In genomic region chr10:8289186-8289924, GRCh38 we compare ENCODE assay signal across 22 cellular contexts.
A peak's percentile ranks its signal among the peaks of the same experiment; 100 is the strongest.
DNase-seq lines count a peak whose midpoint lies in the region; ATAC-seq, FAIRE-seq and TF ChIP-seq lines count a peak whose summit lies in the region.
"Had no signal": no experiment of that assay in that cellular context is flagged by ENCODE, and none has a peak within 500 bp of the region (broad histone marks: within the 10 kb centered on the region; RNA-seq: fewer than 3 reads in every experiment).

No MANE protein-coding gene starts in this region.

- no peak overlapping the region for H3K27ac Mint-ChIP-seq in neural progenitor cell
- H3K27ac Mint-ChIP-seq: CD4-positive, CD25-positive, alpha-beta regulatory T cell had no signal

- H3K27me3 ChIP-seq in HUES64 (ENCODE audit: insufficient read depth, low read length): no peaks in the 10 kb centered on the region
- H3K27me3 ChIP-seq in H1 (replicated peaks in 1 of 4; ENCODE audit: control insufficient read depth in 3 of 4, extremely low read depth in 1 of 4, insufficient read depth in 3 of 4, low read length in 3 of 4): no peaks in the 10 kb centered on the region
- H3K27me3 ChIP-seq in neural progenitor cell: no peaks in the 10 kb centered on the region
- H3K27me3 ChIP-seq: BE2C had no signal

- H2BK12ac ChIP-seq in H1 (ENCODE audit: low read depth, low read length): no peak overlapping the region

- no peak overlapping the region; the same call in 1 of the 2 replicates for H2AFZ ChIP-seq in H1 (ENCODE audit: low read length)
- no peak overlapping the region for H2AFZ ChIP-seq in neural progenitor cell (replicated peaks)

- TF ChIP-seq EP300 in H1 (IDR thresholded peaks at IDR 0.05; ENCODE audit: borderline replicate concordance in 1 of 2, low read depth in 2 of 2, low read length in 2 of 2): no peak

- peaks cover 27% of the 10 kb centered on the region for H3F3A ChIP-seq in neural progenitor cell (ENCODE audit: low read depth)

- H3K9me3 ChIP-seq in HUES64 (ENCODE audit: insufficient read depth, low read depth, low read length): no peaks in the 10 kb centered on the region
- no peaks in the 10 kb centered on the region for H3K9me3 ChIP-seq in H1 (ENCODE audit: insufficient read depth in 2 of 2, low read depth in 1 of 2, low read length in 1 of 2)
- no peaks in the 10 kb centered on the region for H3K9me3 ChIP-seq in neural progenitor cell (ENCODE audit: low read depth)
- H3K9me3 ChIP-seq: BE2C had no signal

- H3K9ac ChIP-seq in HUES64 (ENCODE audit: low read depth, low read length) (no peak overlapping the region), H1 (replicated peaks in 1 of 4; ENCODE audit: extremely low read depth in 1 of 4, low read depth in 3 of 4, low read length in 3 of 4) (peak overlapping the region in 1 of 4 experiments; percentile 20; a peak in 1 of 7 replicates), neural progenitor cell (no peak overlapping the region)

- H3K9me3 Mint-ChIP-seq in neural progenitor cell: no peaks in the 10 kb centered on the region
- H3K9me3 Mint-ChIP-seq: CD4-positive, CD25-positive, alpha-beta regulatory T cell; CD8-positive, alpha-beta memory T cell had no signal

- no peak overlapping the region for H3K14ac ChIP-seq in H1 (ENCODE audit: insufficient read length)

- no peak for TF ChIP-seq RAD21 in H1 (IDR thresholded peaks at IDR 0.05 in 1 of 2, conservative IDR thresholded peaks at IDR 0.05 in 1 of 2; ENCODE audit: low read depth in 2 of 2, low read length in 2 of 2)

- H4K5ac ChIP-seq in H1 (ENCODE audit: insufficient read length, low read depth, low read length): no peak overlapping the region

- no peaks in the 10 kb centered on the region for H4K20me1 ChIP-seq in H1 (replicated peaks in 1 of 2; ENCODE audit: control insufficient read depth in 1 of 2, insufficient read depth in 2 of 2, low read length in 2 of 2)
- peaks cover 5% of the 10 kb centered on the region for H4K20me1 ChIP-seq in neural progenitor cell (ENCODE audit: low read depth)

- no peak overlapping the region for H4K91ac ChIP-seq in H1 (replicated peaks; ENCODE audit: insufficient read length, low read length)

- no peaks in the 10 kb centered on the region for H3K36me3 ChIP-seq in HUES64 (ENCODE audit: insufficient read depth, low read length)
- H3K36me3 ChIP-seq in H1 (ENCODE audit: control insufficient read depth in 2 of 4, insufficient read depth in 4 of 4, low read length in 3 of 4): no peaks in the 10 kb centered on the region
- H3K36me3 ChIP-seq in neural progenitor cell: no peaks in the 10 kb centered on the region
- H3K36me3 ChIP-seq: BE2C had no signal

- no peaks in the 10 kb centered on the region for H3K27me3 Mint-ChIP-seq in neural progenitor cell (ENCODE audit: insufficient read depth, low read depth)
- H3K27me3 Mint-ChIP-seq: CD4-positive, CD25-positive, alpha-beta regulatory T cell had no signal

- no peak for ATAC-seq in GM21825 (IDR thresholded peaks at IDR 0.05; ENCODE audit: unreplicated experiment)
- ATAC-seq: GM12878, K562 had no signal

- H3K56ac ChIP-seq in H1 (replicated peaks; ENCODE audit: insufficient read length, low read depth, low read length): no peak overlapping the region

- H3K4me3 Mint-ChIP-seq in neural progenitor cell: no peak overlapping the region
- H3K4me3 Mint-ChIP-seq: CD4-positive, CD25-positive, alpha-beta regulatory T cell; CD8-positive, alpha-beta memory T cell had no signal

- no peaks in the 10 kb centered on the region for H3K79me1 ChIP-seq in H1 (ENCODE audit: low read depth, low read length)

- H2AK5ac ChIP-seq in H1 (ENCODE audit: low read depth, low read length): no peak overlapping the region

- peaks cover 21% of the 10 kb centered on the region for H3K4me1 ChIP-seq in HUES64 (ENCODE audit: insufficient read depth, low read length)
- H3K4me1 ChIP-seq in H1 (replicated peaks in 1 of 4; ENCODE audit: control insufficient read depth in 3 of 4, insufficient read depth in 4 of 4, low read length in 3 of 4): peaks cover 0 to 10% (median 4%) of the 10 kb centered on the region in 4 experiments; a peak in 3 of 7 replicates
- peaks cover 31% of the 10 kb centered on the region for H3K4me1 ChIP-seq in neural progenitor cell

- WGBS in HUES64: 33% methylated on average over 4 of the region's 4 CpGs
- WGBS in H1 (ENCODE audit: extremely low coverage in 1 of 2, insufficient coverage in 1 of 2, insufficient read length in 1 of 2, insufficient replicate concordance in 2 of 2, low coverage in 1 of 2, low lambda C conversion rate in 2 of 2, missing lambda C conversion rate in 1 of 2), 2 experiments: 24% methylated on average over 4 of the region's 4 CpGs; no CpG with 5 or more reads in 1 of the 2 experiments

- H3K23me2 ChIP-seq in H1 (ENCODE audit: low read depth, low read length): peaks cover 2% of the 10 kb centered on the region; the same call in 1 of the 2 replicates

- H3K36me3 Mint-ChIP-seq in neural progenitor cell: no peaks in the 10 kb centered on the region
- H3K36me3 Mint-ChIP-seq: CD4-positive, CD25-positive, alpha-beta regulatory T cell; CD8-positive, alpha-beta memory T cell had no signal

- CTCF ChIA-PET in H1 (lab: Charles Lee; ENCODE audit: partially characterized antibody): interaction anchor here (0.6 to 1.2 kb wide), 2 partner anchors 10 to 17 kb away, joined by 3 to 5 read pairs; no protein-coding TSS in a partner anchor

- no peak overlapping the region for H4K8ac ChIP-seq in H1 (ENCODE audit: extremely low read depth, insufficient read depth, low read length)

- H3K27ac ChIP-seq in HUES64 (ENCODE audit: low read depth, low read length) (peak overlapping the region; percentile 51; the same call in 1 of the 2 replicates), H1 (ENCODE audit: low read depth, low read length) (no peak overlapping the region), neural progenitor cell (no peak overlapping the region)

- no peak overlapping the region for H3K4ac ChIP-seq in H1 (replicated peaks; ENCODE audit: insufficient read length, low read depth, low read length)

- H3K4me3 ChIP-seq in HUES64 (ENCODE audit: low read length) (no peak overlapping the region), H1 (ENCODE audit: extremely low read depth in 1 of 4, insufficient read depth in 2 of 4, low read depth in 3 of 4, low read length in 4 of 4) (no peak overlapping the region), neural progenitor cell (no peak overlapping the region)
- H3K4me3 ChIP-seq: GM12878, K562 had no signal

- no peaks in the 10 kb centered on the region for H3K4me1 Mint-ChIP-seq in neural progenitor cell
- H3K4me1 Mint-ChIP-seq: CD8-positive, alpha-beta memory T cell had no signal

- H2BK120ac ChIP-seq in H1 (replicated peaks; ENCODE audit: low read depth, low read length): no peak overlapping the region

- no peak overlapping the region for H2BK20ac ChIP-seq in H1 (ENCODE audit: low read length)

- H3K18ac ChIP-seq in H1 (ENCODE audit: extremely low read depth, low read length): no peak overlapping the region; the same call in 1 of the 2 replicates

- POLR2A ChIA-PET in H1 (lab: Charles Lee; ENCODE audit: partially characterized antibody): interaction anchor here (0.6 to 1.1 kb wide), 2 partner anchors 13 to 226 kb away, joined by 3 read pairs; no protein-coding TSS in a partner anchor

- H2BK5ac ChIP-seq in H1 (ENCODE audit: low read depth, low read length): no peak overlapping the region

- H3K23ac ChIP-seq in H1 (ENCODE audit: insufficient read length): no peak overlapping the region

- no peak overlapping the region for H2BK15ac ChIP-seq in H1 (ENCODE audit: low read length)

- no peak for DNase-seq in H1 (ENCODE audit: low read depth in 1 of 2, low spot score in 2 of 2)
- DNase-seq in neural progenitor cell (ENCODE audit: low spot score): peak; percentile 66
- DNase-seq in H4 (ENCODE audit: low spot score): no peak
- DNase-seq in foreskin melanocyte: no peak
- DNase-seq in frontal cortex (ENCODE audit: low spot score in 2 of 2): no peak
- DNase-seq: ACHN; BE2C; C1 segment of cervical spinal cord; CD4-positive, CD25-positive, alpha-beta regulatory T cell; CD8-positive, alpha-beta memory T cell; COR-L47; DMS 273 treated with DMSO at 0.1 percent for 48 hours; DMS53; DND-41; EL; H7; IMR-90 had no signal

- no peak for FAIRE-seq in H1 (lab: Jason Lieb, UNC)
- FAIRE-seq in frontal cortex (lab: Jason Lieb, UNC): no peak
- FAIRE-seq: A204.1, K562 had no signal

- H3K79me2 ChIP-seq in H1 (ENCODE audit: control insufficient read depth in 1 of 2, insufficient read depth in 2 of 2, low read length in 2 of 2): no peaks in the 10 kb centered on the region
- no peaks in the 10 kb centered on the region for H3K79me2 ChIP-seq in neural progenitor cell (ENCODE audit: low read depth)

- H3K4me2 ChIP-seq in H1 (ENCODE audit: insufficient read depth in 1 of 2, low read depth in 2 of 2, low read length in 2 of 2): peak overlapping the region; percentile 21 to 43
- H3K4me2 ChIP-seq in neural progenitor cell: peak overlapping the region; percentile 67

- TF ChIP-seq CTCF in H1 (IDR thresholded peaks at IDR 0.05; ENCODE audit: control extremely low read depth in 1 of 3, insufficient read depth in 1 of 3, low read depth in 1 of 3, low read length in 3 of 3) (no peak), neural progenitor cell (IDR thresholded peaks at IDR 0.05) (no peak)

- TF ChIP-seq POLR2A in H1 (IDR thresholded peaks at IDR 0.05; ENCODE audit: control extremely low read depth in 1 of 2, low read depth in 2 of 2, low read length in 2 of 2): no peak

TF ChIP-seq in H1, 55 proteins besides CTCF, POLR2A, EP300 and RAD21 (continues in another document):
- TF ChIP-seq TAF1 (IDR thresholded peaks at IDR 0.05; ENCODE audit: low read depth, low read length) (no peak), RFX5 (IDR thresholded peaks at IDR 0.05; ENCODE audit: borderline replicate concordance, low read depth, low read length) (no peak), CBX5 (IDR thresholded peaks at IDR 0.05; ENCODE audit: low read depth, low read length) (no peak), SP2 (IDR thresholded peaks at IDR 0.05; ENCODE audit: low read length) (no peak)
